In genomic region chr2:194602750-194603149, GRCh38 we compare ENCODE assay signal across 22 cellular contexts.
DNase-seq lines count a peak whose midpoint lies in the region; ATAC-seq, FAIRE-seq and TF ChIP-seq lines count a peak whose summit lies in the region.
"Had no signal": no experiment of that assay in that cellular context is flagged by ENCODE, and none has a peak within 500 bp of the region (broad histone marks: within the 10 kb centered on the region; RNA-seq: fewer than 3 reads in every experiment).

No MANE protein-coding gene starts in this region.

- WGBS in HepG2 (ENCODE audit: low lambda C conversion rate) = 0% methylated on average over 5 of the region's 5 CpGs
- WGBS in right lobe of liver (ENCODE audit: insufficient coverage, low coverage, low lambda C conversion rate, missing lambda C conversion rate) = 50% methylated on average over 5 of the region's 5 CpGs
- WGBS in H1 (ENCODE audit: extremely low coverage in 1 of 2, insufficient coverage in 1 of 2, insufficient read length in 1 of 2, insufficient replicate concordance in 2 of 2, low coverage in 1 of 2, low lambda C conversion rate in 2 of 2, missing lambda C conversion rate in 1 of 2), 2 experiments = 94% methylated on average over 5 of the region's 5 CpGs; no CpG with 5 or more reads in 1 of the 2 experiments
- WGBS in aorta, 2 donors = 89% methylated on average over 5 of the region's 5 CpGs

- BruUV-seq in HepG2 (replicated peaks; lab: Mats Ljungman, UMichigan) = no TSS peak

- no peaks in the 10 kb centered on the region for H3K23me2 ChIP-seq in H1 (ENCODE audit: low read depth, low read length)

- no peak for FAIRE-seq in HepG2 (lab: Jason Lieb, UNC)
- FAIRE-seq in H1 (lab: Jason Lieb, UNC) = no peak
- FAIRE-seq: A204.1, D721Med, GM12892, RCC 7860 had no signal

- no peak overlapping the region for H3K18ac ChIP-seq in H1 (ENCODE audit: extremely low read depth, low read length)

- H3K4me1 ChIP-seq in HepG2 (ENCODE audit: insufficient read depth, low read length) (no peaks in the 10 kb centered on the region), right lobe of liver (no peaks in the 10 kb centered on the region), H1 (replicated peaks in 1 of 4; ENCODE audit: control insufficient read depth in 3 of 4, insufficient read depth in 4 of 4, low read length in 3 of 4) (no peaks in the 10 kb centered on the region), aorta (ENCODE audit: control insufficient read depth in 1 of 2, insufficient read depth in 2 of 2, low read length in 2 of 2) (no peaks in the 10 kb centered on the region)
- H3K4me1 ChIP-seq: BLaER1 had no signal

- no peak overlapping the region for H3K9ac ChIP-seq in HepG2 (ENCODE audit: insufficient read depth, low read depth, low read length)
- H3K9ac ChIP-seq in H1 (replicated peaks in 1 of 4; ENCODE audit: extremely low read depth in 1 of 4, low read depth in 3 of 4, low read length in 3 of 4) = no peak overlapping the region
- H3K9ac ChIP-seq: BLaER1, SK-N-SH had no signal

- no peak overlapping the region for H2AK5ac ChIP-seq in H1 (ENCODE audit: low read depth, low read length)

- no peak overlapping the region for H2BK5ac ChIP-seq in H1 (ENCODE audit: low read depth, low read length)

- no peaks in the 10 kb centered on the region for H3K36me3 ChIP-seq in HepG2 (replicated peaks in 1 of 2; ENCODE audit: control insufficient read depth in 1 of 2, insufficient read depth in 2 of 2, low read length in 2 of 2)
- no peaks in the 10 kb centered on the region for H3K36me3 ChIP-seq in right lobe of liver
- no peaks in the 10 kb centered on the region for H3K36me3 ChIP-seq in H1 (ENCODE audit: control insufficient read depth in 2 of 4, insufficient read depth in 4 of 4, low read length in 3 of 4)
- H3K36me3 ChIP-seq in aorta (ENCODE audit: control insufficient read depth in 1 of 2, insufficient read depth in 2 of 2, low read length in 1 of 2) = no peaks in the 10 kb centered on the region
- H3K36me3 ChIP-seq: BLaER1 had no signal

- no peak overlapping the region for H4K5ac ChIP-seq in H1 (ENCODE audit: insufficient read length, low read depth, low read length)

- CTCF ChIA-PET in HepG2 (lab: Yijun Ruan, JAX; ENCODE audit: low intra/inter-chr PET ratio, low total read pairs) (no interaction called here), H1 (lab: Charles Lee; ENCODE audit: partially characterized antibody) (interaction anchor here (0.8 kb wide), 1 partner anchor 751 kb away, joined by 3 read pairs; no protein-coding TSS in a partner anchor)

- DNase-seq in HepG2 (ENCODE audit: low spot score) (peak; percentile 2), right lobe of liver (no peak), NCI-H69 (lab: John Stamatoyannopoulos, UW) (peak; percentile 43), H1 (ENCODE audit: low read depth in 1 of 2, low spot score in 2 of 2) (no peak), aorta (no peak)
- DNase-seq in stimulated activated CD4-positive, alpha-beta T cell treated with anti-CD3 and anti-CD28 coated beads, Interleukin-2, amount 100 ng/mL, for 48 hours = no peak
- DNase-seq in activated CD8-positive, alpha-beta memory T cell treated with anti-CD3 and anti-CD28 coated beads, Interleukin-2, amount 50 U/mL, for 48 hours = no peak
- DNase-seq: CD8-positive, alpha-beta T cell; GF-D8; GOT3; IMR-90; Kasumi-1; NCI-H2029 treated with DMSO at 0.1 percent for 48 hours; NCI-H510A; Right ventricle myocardium superior; SK-N-SH had no signal

- no peak overlapping the region for H2BK12ac ChIP-seq in H1 (ENCODE audit: low read depth, low read length)

- POLR2A ChIA-PET in HepG2 (lab: Yijun Ruan, JAX) (no interaction called here), H1 (lab: Charles Lee; ENCODE audit: partially characterized antibody) (no interaction called here)

- no peak overlapping the region for H4K91ac ChIP-seq in H1 (replicated peaks; ENCODE audit: insufficient read length, low read length)

- no peaks in the 10 kb centered on the region for H3K27me3 ChIP-seq in HepG2 (ENCODE audit: control insufficient read depth in 1 of 2, insufficient read depth in 2 of 2, low read length in 2 of 2)
- no peaks in the 10 kb centered on the region for H3K27me3 ChIP-seq in right lobe of liver
- H3K27me3 ChIP-seq in H1 (replicated peaks in 1 of 4; ENCODE audit: control insufficient read depth in 3 of 4, extremely low read depth in 1 of 4, insufficient read depth in 3 of 4, low read length in 3 of 4) = no peaks in the 10 kb centered on the region
- no peaks in the 10 kb centered on the region for H3K27me3 ChIP-seq in aorta (ENCODE audit: control insufficient read depth in 1 of 2, insufficient read depth in 2 of 2, low read length in 1 of 2)
- H3K27me3 ChIP-seq: BLaER1 had no signal

- H3K27ac ChIP-seq in HepG2 (ENCODE audit: extremely low read length, insufficient read depth, low read length) (no peak overlapping the region), right lobe of liver (no peak overlapping the region), H1 (ENCODE audit: low read depth, low read length) (no peak overlapping the region), aorta (ENCODE audit: low read depth in 1 of 2, low read length in 2 of 2) (no peak overlapping the region)
- H3K27ac ChIP-seq: BLaER1 had no signal

- H3K4me2 ChIP-seq in HepG2 (ENCODE audit: low read depth, low read length) = no peak overlapping the region
- H3K4me2 ChIP-seq in H1 (ENCODE audit: insufficient read depth in 1 of 2, low read depth in 2 of 2, low read length in 2 of 2) = no peak overlapping the region
- H3K4me2 ChIP-seq: BLaER1, SK-N-SH had no signal

- H3K79me2 ChIP-seq in HepG2 (ENCODE audit: insufficient read depth, low read length) = no peaks in the 10 kb centered on the region
- no peaks in the 10 kb centered on the region for H3K79me2 ChIP-seq in H1 (ENCODE audit: control insufficient read depth in 1 of 2, insufficient read depth in 2 of 2, low read length in 2 of 2)

- no peak overlapping the region for H3K23ac ChIP-seq in H1 (ENCODE audit: insufficient read length)

- H2BK20ac ChIP-seq in H1 (ENCODE audit: low read length) = no peak overlapping the region

- TF ChIP-seq RAD21 in HepG2 (CRISPR knock-in tag; IDR thresholded peaks at IDR 0.05) = no peak
- TF ChIP-seq RAD21 in H1 (IDR thresholded peaks at IDR 0.05 in 1 of 2, conservative IDR thresholded peaks at IDR 0.05 in 1 of 2; ENCODE audit: low read depth in 2 of 2, low read length in 2 of 2) = no peak

- H4K20me1 ChIP-seq in HepG2 (ENCODE audit: insufficient read depth, low read length) (no peaks in the 10 kb centered on the region), H1 (replicated peaks in 1 of 2; ENCODE audit: control insufficient read depth in 1 of 2, insufficient read depth in 2 of 2, low read length in 2 of 2) (no peaks in the 10 kb centered on the region)
- H4K20me1 ChIP-seq: BLaER1 had no signal

- intact Hi-C loops in HepG2 (cut with micrococcal nuclease; ENCODE audit: unreplicated experiment) (no loop called here), right lobe of liver (cut with DNase I) (no loop called here), aorta (cut with DNase I) (no loop called here)

- H3K4me3 ChIP-seq in HepG2 (replicated peaks in 1 of 3; ENCODE audit: insufficient read depth in 1 of 3, low read depth in 2 of 3, low read length in 3 of 3) (no peak overlapping the region), right lobe of liver (no peak overlapping the region), H1 (ENCODE audit: extremely low read depth in 1 of 4, insufficient read depth in 2 of 4, low read depth in 3 of 4, low read length in 4 of 4) (no peak overlapping the region), aorta (ENCODE audit: low read length in 2 of 2) (no peak overlapping the region)
- H3K4me3 ChIP-seq: BLaER1 had no signal

- TF ChIP-seq CTCF in HepG2 (CRISPR knock-in tag; IDR thresholded peaks at IDR 0.05) (no peak), right lobe of liver (IDR thresholded peaks at IDR 0.05) (no peak), H1 (IDR thresholded peaks at IDR 0.05; ENCODE audit: control extremely low read depth in 1 of 3, insufficient read depth in 1 of 3, low read depth in 1 of 3, low read length in 3 of 3) (no peak)

- in situ Hi-C loops in HepG2 (cut with HindIII; ENCODE audit: extremely low pct_ligation_motif_present, low pct_unique_long_range_greater_than_20kb) = no loop called here

- H3K4ac ChIP-seq in H1 (replicated peaks; ENCODE audit: insufficient read length, low read depth, low read length) = no peak overlapping the region

- H3K9me3 ChIP-seq in HepG2 (ENCODE audit: low read length) (peaks cover 43% of the 10 kb centered on the region), right lobe of liver (no peaks in the 10 kb centered on the region), H1 (ENCODE audit: insufficient read depth in 2 of 2, low read depth in 1 of 2, low read length in 1 of 2) (peaks cover 25 to 26% of the 10 kb centered on the region in 2 experiments), aorta (ENCODE audit: control insufficient read depth, low read length) (no peaks in the 10 kb centered on the region)
- H3K9me3 ChIP-seq: SK-N-SH had no signal

- TF ChIP-seq EP300 in HepG2 (IDR thresholded peaks at IDR 0.05; ENCODE audit: low read depth in 2 of 2, low read length in 2 of 2) (no peak), HepG2 (CRISPR knock-in tag; IDR thresholded peaks at IDR 0.05; ENCODE audit: borderline replicate concordance) (no peak), H1 (IDR thresholded peaks at IDR 0.05; ENCODE audit: borderline replicate concordance in 1 of 2, low read depth in 2 of 2, low read length in 2 of 2) (no peak)

- no peak overlapping the region for H2BK15ac ChIP-seq in H1 (ENCODE audit: low read length)

- H3K79me1 ChIP-seq in H1 (ENCODE audit: low read depth, low read length) = no peaks in the 10 kb centered on the region

- H3K14ac ChIP-seq in H1 (ENCODE audit: insufficient read length) = no peak overlapping the region

- H4K8ac ChIP-seq in H1 (ENCODE audit: extremely low read depth, insufficient read depth, low read length) = no peak overlapping the region

- no peak for ATAC-seq in HepG2
- ATAC-seq in right lobe of liver = no peak
- ATAC-seq in aorta (ENCODE audit: low FRiP score) = no peak
- ATAC-seq in HG02981 (IDR thresholded peaks at IDR 0.05; ENCODE audit: unreplicated experiment) = no peak
- ATAC-seq: CD8-positive, alpha-beta T cell had no signal

- H2AFZ ChIP-seq in HepG2 (ENCODE audit: low read length) (no peak overlapping the region), H1 (ENCODE audit: low read length) (peak overlapping the region; percentile 22; the same call in 1 of the 2 replicates)

- no peak overlapping the region for H2BK120ac ChIP-seq in H1 (replicated peaks; ENCODE audit: low read depth, low read length)

- TF ChIP-seq POLR2A in HepG2 (IDR thresholded peaks at IDR 0.05; ENCODE audit: insufficient read depth in 1 of 2, low read depth in 2 of 2, low read length in 2 of 2) (no peak), right lobe of liver (IDR thresholded peaks at IDR 0.05) (no peak), H1 (IDR thresholded peaks at IDR 0.05; ENCODE audit: control extremely low read depth in 1 of 2, low read depth in 2 of 2, low read length in 2 of 2) (no peak)

- no peak overlapping the region for H3K56ac ChIP-seq in H1 (replicated peaks; ENCODE audit: insufficient read length, low read depth, low read length)

TF ChIP-seq in H1, 55 proteins besides CTCF, POLR2A, EP300 and RAD21:
- TF ChIP-seq JUN (IDR thresholded peaks at IDR 0.05; ENCODE audit: low read depth, low read length) (no peak), TEAD4 (IDR thresholded peaks at IDR 0.05; ENCODE audit: low read depth, low read length) (no peak), SP4 (IDR thresholded peaks at IDR 0.05; ENCODE audit: low read length) (no peak)
TF ChIP-seq in H1: peak in this region for 0.

Comparison
In these comparisons a context has a peak if more than half of its experiments do, and no peak if none do; other contexts are left out.
1. DNase-seq: peak in HepG2 (single experiment) and NCI-H69 (single experiment); none in right lobe of liver (0 of 3), H1 (0 of 2), aorta (0 of 2), stimulated activated CD4-positive, alpha-beta T cell treated with anti-CD3 and anti-CD28 coated beads, Interleukin-2, amount 100 ng/mL, for 48 hours (0 of 2) and activated CD8-positive, alpha-beta memory T cell treated with anti-CD3 and anti-CD28 coated beads, Interleukin-2, amount 50 U/mL, for 48 hours (single experiment).